In the genomic region with DNA sequence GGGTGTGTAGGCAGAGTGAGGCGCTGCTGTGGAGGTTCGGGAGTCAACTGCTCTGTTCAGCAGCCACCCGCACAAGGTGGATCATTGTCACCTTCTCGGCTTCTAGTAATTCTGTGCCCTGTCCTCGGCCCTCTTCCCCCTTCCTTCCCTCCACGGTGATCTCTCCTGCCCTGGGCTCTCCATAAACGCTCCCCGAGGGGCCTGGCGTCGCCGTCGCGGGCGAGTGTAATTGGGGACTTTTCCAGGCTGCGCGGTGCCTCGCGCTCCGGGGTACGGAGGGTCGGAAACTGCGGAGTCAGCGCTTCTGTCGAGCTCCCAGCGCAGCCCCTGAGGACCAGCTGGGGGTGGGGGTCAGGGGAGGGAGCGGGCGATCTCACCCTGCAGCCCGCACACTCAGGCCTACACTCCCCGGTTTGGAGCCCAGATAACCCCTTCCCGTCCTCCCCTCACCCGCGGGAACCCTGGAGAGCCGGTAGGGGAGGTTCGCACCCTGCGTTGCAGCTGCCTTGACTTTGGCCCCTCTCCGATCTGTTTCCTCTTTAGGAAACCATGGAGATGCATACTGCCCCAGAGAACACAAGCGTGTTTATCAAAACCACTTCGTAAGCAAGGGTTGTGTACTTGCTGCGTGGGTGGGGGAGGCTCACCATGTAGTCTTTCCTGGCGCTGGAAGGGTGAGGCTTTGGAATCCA, we compare ENCODE assay signal across 1 cellular context.
TF ChIP-seq lines count a peak whose summit lies in the region.

No MANE protein-coding gene starts in this region.

TF ChIP-seq in HepG2, 621 proteins besides CTCF, POLR2A, EP300 and RAD21 (continued from another document):
- TF ChIP-seq, protein P1, sequence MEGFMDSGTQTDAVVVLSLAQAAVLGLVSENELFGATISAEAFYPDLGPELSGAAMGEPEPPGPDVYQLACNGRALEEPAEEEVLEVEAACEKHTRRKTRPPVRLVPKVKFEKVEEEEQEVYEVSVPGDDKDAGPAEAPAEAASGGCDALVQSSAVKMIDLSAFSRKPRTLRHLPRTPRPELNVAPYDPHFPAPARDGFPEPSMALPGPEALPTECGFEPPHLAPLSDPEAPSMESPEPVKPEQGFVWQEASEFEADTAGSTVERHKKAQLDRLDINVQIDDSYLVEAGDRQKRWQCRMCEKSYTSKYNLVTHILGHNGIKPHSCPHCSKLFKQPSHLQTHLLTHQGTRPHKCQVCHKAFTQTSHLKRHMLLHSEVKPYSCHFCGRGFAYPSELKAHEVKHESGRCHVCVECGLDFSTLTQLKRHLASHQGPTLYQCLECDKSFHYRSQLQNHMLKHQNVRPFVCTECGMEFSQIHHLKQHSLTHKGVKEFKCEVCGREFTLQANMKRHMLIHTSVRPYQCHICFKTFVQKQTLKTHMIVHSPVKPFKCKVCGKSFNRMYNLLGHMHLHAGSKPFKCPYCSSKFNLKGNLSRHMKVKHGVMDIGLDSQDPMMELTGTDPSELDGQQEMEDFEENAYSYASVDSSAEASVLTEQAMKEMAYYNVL (CRISPR knock-in tag; IDR thresholded peaks at IDR 0.05; ENCODE audit: borderline replicate concordance), result no peak
- TF ChIP-seq, protein P2, sequence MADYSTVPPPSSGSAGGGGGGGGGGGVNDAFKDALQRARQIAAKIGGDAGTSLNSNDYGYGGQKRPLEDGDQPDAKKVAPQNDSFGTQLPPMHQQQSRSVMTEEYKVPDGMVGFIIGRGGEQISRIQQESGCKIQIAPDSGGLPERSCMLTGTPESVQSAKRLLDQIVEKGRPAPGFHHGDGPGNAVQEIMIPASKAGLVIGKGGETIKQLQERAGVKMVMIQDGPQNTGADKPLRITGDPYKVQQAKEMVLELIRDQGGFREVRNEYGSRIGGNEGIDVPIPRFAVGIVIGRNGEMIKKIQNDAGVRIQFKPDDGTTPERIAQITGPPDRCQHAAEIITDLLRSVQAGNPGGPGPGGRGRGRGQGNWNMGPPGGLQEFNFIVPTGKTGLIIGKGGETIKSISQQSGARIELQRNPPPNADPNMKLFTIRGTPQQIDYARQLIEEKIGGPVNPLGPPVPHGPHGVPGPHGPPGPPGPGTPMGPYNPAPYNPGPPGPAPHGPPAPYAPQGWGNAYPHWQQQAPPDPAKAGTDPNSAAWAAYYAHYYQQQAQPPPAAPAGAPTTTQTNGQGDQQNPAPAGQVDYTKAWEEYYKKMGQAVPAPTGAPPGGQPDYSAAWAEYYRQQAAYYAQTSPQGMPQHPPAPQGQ (CRISPR knock-in tag; IDR thresholded peaks at IDR 0.05; ENCODE audit: borderline replicate concordance), result no peak
